In the genomic region with DNA sequence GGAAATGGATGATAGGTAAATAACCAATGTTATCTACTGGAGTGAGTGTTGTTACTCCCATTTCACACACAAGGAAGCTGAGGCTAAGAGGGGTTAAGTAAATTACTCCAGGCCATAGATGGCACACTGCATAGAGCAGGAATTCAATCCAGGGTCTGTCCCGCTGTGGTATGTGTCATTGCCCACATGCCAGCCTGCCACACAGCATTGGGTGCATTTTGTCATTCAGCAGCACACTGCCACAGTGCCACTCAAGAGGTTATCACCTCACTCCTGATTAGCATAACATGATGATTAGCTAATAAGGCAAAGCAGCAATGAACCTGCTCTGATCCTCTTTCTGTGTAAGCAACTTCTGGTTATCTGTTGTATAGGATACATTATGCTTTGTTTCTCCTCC, we compare ENCODE assay signal across 16 cellular contexts.
A peak's percentile ranks its signal among the peaks of the same experiment; 100 is the strongest.
DNase-seq lines count a peak whose midpoint lies in the region; ATAC-seq and TF ChIP-seq lines count a peak whose summit lies in the region.
"Had no signal": no experiment of that assay in that cellular context is flagged by ENCODE, and none has a peak within 500 bp of the region (broad histone marks: within the 10 kb centered on the region; RNA-seq: fewer than 3 reads in every experiment).

No MANE protein-coding gene starts in this region.

- peaks cover 0 to 2% of the 10 kb centered on the region in 2 donors for H3K9me3 Mint-ChIP-seq in stimulated activated naive B cell treated with anti-CD40 and anti-IgM and Interleukin-4, amounts not matched to agents 10 μg/mL and 1 μg/mL and 100 μg/mL, for 72 hours
- H3K9me3 Mint-ChIP-seq: CD8-positive, alpha-beta memory T cell had no signal

- no peaks in the 10 kb centered on the region for H3K36me3 Mint-ChIP-seq in stimulated activated naive B cell treated with anti-CD40 and anti-IgM and Interleukin-4, amounts not matched to agents 10 μg/mL and 1 μg/mL and 100 μg/mL, for 72 hours
- H3K36me3 Mint-ChIP-seq: CD8-positive, alpha-beta memory T cell had no signal

- TF ChIP-seq CTCF in left ventricle myocardium inferior (IDR thresholded peaks at IDR 0.05; ENCODE audit: borderline replicate concordance) = no peak
- TF ChIP-seq CTCF in mucosa of descending colon (IDR thresholded peaks at IDR 0.05) = no peak
- TF ChIP-seq CTCF in omental fat pad (IDR thresholded peaks at IDR 0.05) = no peak

- no peaks in the 10 kb centered on the region for H3K27me3 ChIP-seq in left ventricle myocardium inferior (ENCODE audit: low read depth)
- H3K27me3 ChIP-seq: BLaER1 had no signal

- peaks cover 4% of the 10 kb centered on the region for H3K9me3 ChIP-seq in left ventricle myocardium inferior (replicated peaks)
- peaks cover 2% of the 10 kb centered on the region for H3K9me3 ChIP-seq in mucosa of descending colon

- no peak overlapping the region for H3K4me3 Mint-ChIP-seq in stimulated activated naive B cell treated with anti-CD40 and anti-IgM and Interleukin-4, amounts not matched to agents 10 μg/mL and 1 μg/mL and 100 μg/mL, for 72 hours
- H3K4me3 Mint-ChIP-seq: CD8-positive, alpha-beta memory T cell; H9 had no signal

- no peak overlapping the region for H3K27ac ChIP-seq in left ventricle myocardium inferior (replicated peaks)
- H3K27ac ChIP-seq: BLaER1 had no signal

- peaks cover 11% of the 10 kb centered on the region for H3K4me1 ChIP-seq in left ventricle myocardium inferior
- no peaks in the 10 kb centered on the region for H3K4me1 ChIP-seq in mucosa of descending colon (ENCODE audit: low read depth)
- H3K4me1 ChIP-seq: BLaER1, Caco-2 had no signal

- H3K4me3 ChIP-seq in left ventricle myocardium inferior (no peak overlapping the region), mucosa of descending colon (no peak overlapping the region)
- H3K4me3 ChIP-seq: BLaER1 had no signal

- H3K27me3 Mint-ChIP-seq in stimulated activated naive B cell treated with anti-CD40 and anti-IgM and Interleukin-4, amounts not matched to agents 10 μg/mL and 1 μg/mL and 100 μg/mL, for 72 hours = peaks cover 12 to 20% of the 10 kb centered on the region in 2 donors

- intact Hi-C loops in Right ventricle myocardium superior (cut with DNase I) (no loop called here), left ventricle myocardium inferior (cut with micrococcal nuclease) (no loop called here), left cardiac atrium (cut with DNase I) (loop anchor here in 1 of 2 donors (5.0 kb wide), 1 partner anchor 155 kb away; a partner anchor contains a TSS), mucosa of descending colon (cut with DNase I, micrococcal nuclease) (no loop called here)

- H3K36me3 ChIP-seq in left ventricle myocardium inferior (no peaks in the 10 kb centered on the region), mucosa of descending colon (ENCODE audit: low read depth) (no peaks in the 10 kb centered on the region)
- H3K36me3 ChIP-seq: BLaER1 had no signal

- no peak for DNase-seq in Right ventricle myocardium superior
- no peak for DNase-seq in left ventricle myocardium inferior
- DNase-seq in left cardiac atrium = no peak
- no peak for DNase-seq in mucosa of descending colon
- no peak for DNase-seq in stimulated activated naive B cell treated with anti-CD40 and anti-IgM and Interleukin-4, amounts not matched to agents 10 μg/mL and 1 μg/mL and 100 μg/mL, for 72 hours
- DNase-seq in MV-4-11 (lab: John Stamatoyannopoulos, UW) = no peak
- DNase-seq in omental fat pad (ENCODE audit: low spot score) = no peak
- DNase-seq: 8988T; AML-193; Caco-2; CD8-positive, alpha-beta memory T cell; DND-41; GDM1; GOT3; H9 had no signal

- H3K27ac Mint-ChIP-seq in stimulated activated naive B cell treated with anti-CD40 and anti-IgM and Interleukin-4, amounts not matched to agents 10 μg/mL and 1 μg/mL and 100 μg/mL, for 72 hours = no peak overlapping the region
- H3K27ac Mint-ChIP-seq: CD8-positive, alpha-beta memory T cell; H9 had no signal

- peaks cover 11% of the 10 kb centered on the region in 2 donors for H3K4me1 Mint-ChIP-seq in stimulated activated naive B cell treated with anti-CD40 and anti-IgM and Interleukin-4, amounts not matched to agents 10 μg/mL and 1 μg/mL and 100 μg/mL, for 72 hours
- H3K4me1 Mint-ChIP-seq: CD8-positive, alpha-beta memory T cell had no signal

- ATAC-seq in Right ventricle myocardium superior (ENCODE audit: poor library complexity) = peak; percentile 92
- ATAC-seq in left cardiac atrium = peak; percentile 93
- ATAC-seq in mucosa of descending colon = peak; percentile 26
- ATAC-seq in stimulated activated naive B cell treated with anti-CD40 and anti-IgM and Interleukin-4, amounts not matched to agents 10 μg/mL and 1 μg/mL and 100 μg/mL, for 72 hours (replicated peaks) = no peak
- ATAC-seq in omental fat pad (ENCODE audit: low FRiP score) = no peak

Comparison
In these comparisons a context has a peak if more than half of its experiments do, and no peak if none do; other contexts are left out.
1. ATAC-seq: peak in Right ventricle myocardium superior (single experiment), left cardiac atrium (2 of 2) and mucosa of descending colon (single experiment); none in stimulated activated naive B cell treated with anti-CD40 and anti-IgM and Interleukin-4, amounts not matched to agents 10 μg/mL and 1 μg/mL and 100 μg/mL, for 72 hours (0 of 2) and omental fat pad (single experiment).